In genomic region chr5:109063223-109063622, GRCh38 we compare ENCODE assay signal across 15 cellular contexts.
DNase-seq lines count a peak whose midpoint lies in the region; ATAC-seq and TF ChIP-seq lines count a peak whose summit lies in the region.
"Had no signal": no experiment of that assay in that cellular context is flagged by ENCODE, and none has a peak within 500 bp of the region (broad histone marks: within the 10 kb centered on the region; RNA-seq: fewer than 3 reads in every experiment).

No MANE protein-coding gene starts in this region.

- intact Hi-C loops in sciatic nerve (cut with DNase I) = no loop called here

- ATAC-seq in SK-N-SH treated with all-trans-retinoic acid at 6 μM for 48 hours (peak; percentile 77), sciatic nerve (peak; percentile 84)
- ATAC-seq: activated CD4-positive, alpha-beta T cell treated with anti-CD3 and anti-CD28 coated beads for 36 hours; natural killer cell; stimulated activated effector memory CD8-positive, alpha-beta T cell treated with anti-CD3 and anti-CD28 coated beads, Interleukin-12 subunit alpha, Interleukin-12 subunit beta, amount 100 ng/mL, for 72 hours had no signal

- DNase-seq in EH (ENCODE audit: low read depth) (peak; percentile 71), fibroblast of mammary gland (ENCODE audit: low read depth) (peak; percentile 23), sciatic nerve (ENCODE audit: low spot score) (no peak), inferior parietal cortex (ENCODE audit: extremely low spot score) (no peak), NCI-H510A treated with DMSO at 0.1 percent for 48 hours (lab: John Stamatoyannopoulos, UW) (no peak)
- DNase-seq in activated CD8-positive, alpha-beta memory T cell treated with anti-CD3 and anti-CD28 coated beads, Interleukin-2, amount 50 U/mL, for 4 hours = no peak
- DNase-seq: activated CD4-positive, alpha-beta T cell treated with anti-CD3 and anti-CD28 coated beads for 36 hours; DMS79; natural killer cell; NCI-H1105; NCI-H524 treated with DMSO at 0.1 percent for 48 hours; RPMI8226 had no signal

- H3K4me3 ChIP-seq in fibroblast of mammary gland (ENCODE audit: control insufficient read depth, low read depth, low read length) = no peak overlapping the region
- H3K4me3 ChIP-seq: cardiac muscle cell had no signal

- TF ChIP-seq CTCF in fibroblast of mammary gland (conservative IDR thresholded peaks at IDR 0.05; ENCODE audit: control insufficient read depth, insufficient read depth, low read depth, low read length) = no peak

TF ChIP-seq in SK-N-SH treated with all-trans-retinoic acid at 6 μM for 48 hours, 23 proteins besides CTCF, POLR2A, EP300 and RAD21:
- TF ChIP-seq TCF4 (CRISPR knock-in tag; IDR thresholded peaks at IDR 0.05; ENCODE audit: borderline replicate concordance) = no peak
- TF ChIP-seq ZNF8 (CRISPR knock-in tag; IDR thresholded peaks at IDR 0.05) = no peak
- no peak for TF ChIP-seq CSRNP3 (CRISPR knock-in tag; IDR thresholded peaks at IDR 0.05)
- TF ChIP-seq SNAI2 (CRISPR knock-in tag; IDR thresholded peaks at IDR 0.05) = no peak
- no peak for TF ChIP-seq CREB5 (CRISPR knock-in tag; IDR thresholded peaks at IDR 0.05; ENCODE audit: low read depth)
- TF ChIP-seq RARB (CRISPR knock-in tag; IDR thresholded peaks at IDR 0.05) = no peak
- TF ChIP-seq ISL1 (CRISPR knock-in tag; IDR thresholded peaks at IDR 0.05) = no peak
- no peak for TF ChIP-seq ZC3H10 (CRISPR knock-in tag; IDR thresholded peaks at IDR 0.05)
- TF ChIP-seq GLIS3 (CRISPR knock-in tag; IDR thresholded peaks at IDR 0.05) = no peak
- no peak for TF ChIP-seq ESRRG (CRISPR knock-in tag; IDR thresholded peaks at IDR 0.05)
- TF ChIP-seq ZNF565 (CRISPR knock-in tag; conservative IDR thresholded peaks at IDR 0.05; ENCODE audit: low read depth) = no peak
- no peak for TF ChIP-seq TOX (CRISPR knock-in tag; IDR thresholded peaks at IDR 0.05; ENCODE audit: borderline replicate concordance)
- TF ChIP-seq, protein P1, sequence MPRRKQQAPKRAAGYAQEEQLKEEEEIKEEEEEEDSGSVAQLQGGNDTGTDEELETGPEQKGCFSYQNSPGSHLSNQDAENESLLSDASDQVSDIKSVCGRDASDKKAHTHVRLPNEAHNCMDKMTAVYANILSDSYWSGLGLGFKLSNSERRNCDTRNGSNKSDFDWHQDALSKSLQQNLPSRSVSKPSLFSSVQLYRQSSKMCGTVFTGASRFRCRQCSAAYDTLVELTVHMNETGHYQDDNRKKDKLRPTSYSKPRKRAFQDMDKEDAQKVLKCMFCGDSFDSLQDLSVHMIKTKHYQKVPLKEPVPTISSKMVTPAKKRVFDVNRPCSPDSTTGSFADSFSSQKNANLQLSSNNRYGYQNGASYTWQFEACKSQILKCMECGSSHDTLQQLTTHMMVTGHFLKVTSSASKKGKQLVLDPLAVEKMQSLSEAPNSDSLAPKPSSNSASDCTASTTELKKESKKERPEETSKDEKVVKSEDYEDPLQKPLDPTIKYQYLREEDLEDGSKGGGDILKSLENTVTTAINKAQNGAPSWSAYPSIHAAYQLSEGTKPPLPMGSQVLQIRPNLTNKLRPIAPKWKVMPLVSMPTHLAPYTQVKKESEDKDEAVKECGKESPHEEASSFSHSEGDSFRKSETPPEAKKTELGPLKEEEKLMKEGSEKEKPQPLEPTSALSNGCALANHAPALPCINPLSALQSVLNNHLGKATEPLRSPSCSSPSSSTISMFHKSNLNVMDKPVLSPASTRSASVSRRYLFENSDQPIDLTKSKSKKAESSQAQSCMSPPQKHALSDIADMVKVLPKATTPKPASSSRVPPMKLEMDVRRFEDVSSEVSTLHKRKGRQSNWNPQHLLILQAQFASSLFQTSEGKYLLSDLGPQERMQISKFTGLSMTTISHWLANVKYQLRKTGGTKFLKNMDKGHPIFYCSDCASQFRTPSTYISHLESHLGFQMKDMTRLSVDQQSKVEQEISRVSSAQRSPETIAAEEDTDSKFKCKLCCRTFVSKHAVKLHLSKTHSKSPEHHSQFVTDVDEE (CRISPR knock-in tag; IDR thresholded peaks at IDR 0.05) = no peak
- TF ChIP-seq ZFP30 (CRISPR knock-in tag; IDR thresholded peaks at IDR 0.05) = no peak
- TF ChIP-seq, protein P2, sequence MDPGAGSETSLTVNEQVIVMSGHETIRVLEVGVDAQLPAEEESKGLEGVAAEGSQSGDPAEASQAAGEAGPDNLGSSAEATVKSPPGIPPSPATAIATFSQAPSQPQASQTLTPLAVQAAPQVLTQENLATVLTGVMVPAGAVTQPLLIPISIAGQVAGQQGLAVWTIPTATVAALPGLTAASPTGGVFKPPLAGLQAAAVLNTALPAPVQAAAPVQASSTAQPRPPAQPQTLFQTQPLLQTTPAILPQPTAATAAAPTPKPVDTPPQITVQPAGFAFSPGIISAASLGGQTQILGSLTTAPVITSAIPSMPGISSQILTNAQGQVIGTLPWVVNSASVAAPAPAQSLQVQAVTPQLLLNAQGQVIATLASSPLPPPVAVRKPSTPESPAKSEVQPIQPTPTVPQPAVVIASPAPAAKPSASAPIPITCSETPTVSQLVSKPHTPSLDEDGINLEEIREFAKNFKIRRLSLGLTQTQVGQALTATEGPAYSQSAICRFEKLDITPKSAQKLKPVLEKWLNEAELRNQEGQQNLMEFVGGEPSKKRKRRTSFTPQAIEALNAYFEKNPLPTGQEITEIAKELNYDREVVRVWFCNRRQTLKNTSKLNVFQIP (CRISPR knock-in tag; IDR thresholded peaks at IDR 0.05; ENCODE audit: borderline replicate concordance, low read depth) = no peak
- TF ChIP-seq BACH2 (CRISPR knock-in tag; IDR thresholded peaks at IDR 0.05; ENCODE audit: borderline replicate concordance) = no peak
- no peak for TF ChIP-seq ZNF70 (CRISPR knock-in tag; IDR thresholded peaks at IDR 0.05)
- no peak for TF ChIP-seq PPARA (CRISPR knock-in tag; IDR thresholded peaks at IDR 0.05; ENCODE audit: borderline replicate concordance)
- TF ChIP-seq ARNTL (CRISPR knock-in tag; IDR thresholded peaks at IDR 0.05; ENCODE audit: borderline replicate concordance, low read depth) = no peak
TF ChIP-seq in SK-N-SH treated with all-trans-retinoic acid at 6 μM for 48 hours: peak in this region for 0.

Comparison
In these comparisons a context has a peak if more than half of its experiments do, and no peak if none do; other contexts are left out.
1. DNase-seq: peak in EH (single experiment) and fibroblast of mammary gland (single experiment); none in sciatic nerve (single experiment), activated CD8-positive, alpha-beta memory T cell treated with anti-CD3 and anti-CD28 coated beads, Interleukin-2, amount 50 U/mL, for 4 hours (single experiment), inferior parietal cortex (single experiment) and NCI-H510A treated with DMSO at 0.1 percent for 48 hours (single experiment).